9 cellular contexts compared by ENCODE assay signal in the genomic region with DNA sequence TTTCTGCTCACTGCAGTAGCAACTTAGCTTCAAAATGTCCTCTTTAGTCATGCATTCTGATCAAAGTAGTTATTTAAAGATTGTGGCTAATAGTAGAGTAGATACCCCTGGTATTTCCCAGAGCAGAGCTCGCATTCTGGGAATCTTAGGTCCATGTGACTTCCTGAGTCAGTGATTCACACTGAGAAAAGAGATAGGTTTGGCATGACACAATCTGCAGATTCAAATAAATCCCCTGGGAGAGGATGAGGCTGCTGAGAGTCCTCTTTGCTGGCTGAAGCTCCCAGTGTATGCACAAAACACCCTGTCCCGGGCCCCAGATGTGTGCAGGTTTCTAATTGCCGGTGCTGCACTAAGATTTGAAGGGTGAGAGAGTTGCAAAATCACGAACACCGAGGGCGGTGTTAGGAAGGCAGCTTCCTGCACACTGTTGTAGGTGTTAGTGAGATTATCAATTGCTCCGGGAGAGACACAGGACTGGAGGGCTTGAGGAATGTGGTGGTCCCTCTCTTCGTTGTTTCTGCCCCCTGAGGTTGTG.
DNase-seq lines count a peak whose midpoint lies in the region; ATAC-seq and TF ChIP-seq lines count a peak whose summit lies in the region.
"Had no signal": no experiment of that assay in that cellular context is flagged by ENCODE, and none has a peak within 500 bp of the region (broad histone marks: within the 10 kb centered on the region; RNA-seq: fewer than 3 reads in every experiment).

No MANE protein-coding gene starts in this region.

- H3K4me1 ChIP-seq in DND-41 (ENCODE audit: insufficient read depth, low read length): no peaks in the 10 kb centered on the region

- H3K79me2 ChIP-seq in DND-41 (ENCODE audit: insufficient read depth, low read length): no peaks in the 10 kb centered on the region

- H3K27ac ChIP-seq in DND-41 (ENCODE audit: low read length): no peak overlapping the region

- H3K4me3 ChIP-seq in DND-41 (ENCODE audit: low read depth in 1 of 2, low read length in 2 of 2) (no peak overlapping the region), fibroblast of mammary gland (ENCODE audit: control insufficient read depth, low read depth, low read length) (peak overlapping the region; percentile 52)

- H3K36me3 ChIP-seq in DND-41 (ENCODE audit: insufficient read depth, low read length): no peaks in the 10 kb centered on the region

- no peaks in the 10 kb centered on the region for H3K9me3 ChIP-seq in DND-41 (ENCODE audit: insufficient read depth, low read length, severe bottlenecking)

- no peaks in the 10 kb centered on the region for H3K27me3 ChIP-seq in DND-41 (ENCODE audit: insufficient read depth, low read length, poor library complexity)

- no peak overlapping the region for H3K9ac ChIP-seq in DND-41 (ENCODE audit: low read depth, low read length)

- TF ChIP-seq CTCF in DND-41 (IDR thresholded peaks at IDR 0.05; ENCODE audit: borderline replicate concordance, extremely low read depth, low read length, poor library complexity, severe bottlenecking): no peak
- no peak for TF ChIP-seq CTCF in fibroblast of mammary gland (conservative IDR thresholded peaks at IDR 0.05; ENCODE audit: control insufficient read depth, insufficient read depth, low read depth, low read length)

- H4K20me1 ChIP-seq in DND-41 (ENCODE audit: insufficient read depth, low read length): no peaks in the 10 kb centered on the region

- no peak overlapping the region for H2AFZ ChIP-seq in DND-41 (ENCODE audit: low read depth, low read length)

- ATAC-seq in DND-41 (ENCODE audit: insufficient read depth, low read depth): peak; percentile 58
- ATAC-seq in GM21423 (IDR thresholded peaks at IDR 0.05; ENCODE audit: unreplicated experiment): peak; percentile 59
- peak; percentile 87 for ATAC-seq in HG03378 (IDR thresholded peaks at IDR 0.05; ENCODE audit: unreplicated experiment)
- no peak for ATAC-seq in HG03280 (IDR thresholded peaks at IDR 0.05; ENCODE audit: unreplicated experiment)

- no peak overlapping the region for H3K4me2 ChIP-seq in DND-41 (ENCODE audit: insufficient read depth, low read length)

- DNase-seq in DND-41 (peak; percentile 20), fibroblast of mammary gland (ENCODE audit: low read depth) (peak; percentile 96), NCI-H345 treated with DMSO at 0.1 percent for 48 hours (lab: John Stamatoyannopoulos, UW; ENCODE audit: unreplicated experiment) (no peak), NCI-H146 (lab: John Stamatoyannopoulos, UW) (no peak), amniotic stem cell (lab: John Stamatoyannopoulos, UW) (no peak)
- DNase-seq: SW 1271 had no signal

Comparison
In these comparisons a context has a peak if more than half of its experiments do, and no peak if none do; other contexts are left out.
1. DNase-seq: peak in DND-41 (single experiment) and fibroblast of mammary gland (single experiment); none in NCI-H345 treated with DMSO at 0.1 percent for 48 hours (single experiment), NCI-H146 (single experiment) and amniotic stem cell (single experiment).